In the genomic region with DNA sequence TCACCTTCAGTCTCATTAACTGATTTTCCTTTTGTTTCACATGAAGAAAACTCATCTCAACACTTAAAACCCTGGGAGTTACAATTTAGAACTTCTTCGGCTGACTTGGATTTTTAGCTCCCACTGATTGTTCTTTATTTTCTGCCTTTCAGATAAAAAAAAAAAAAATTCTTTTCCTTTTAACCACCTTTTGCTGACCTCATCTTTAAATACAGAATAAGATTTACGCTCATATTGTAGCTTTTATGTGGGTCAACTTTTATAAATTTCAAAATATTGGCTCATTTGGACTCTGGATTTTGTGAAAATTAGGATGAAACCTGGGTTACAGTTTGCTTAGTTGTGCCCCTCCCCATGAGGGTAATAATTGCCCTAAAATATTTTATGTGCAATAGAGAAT, we compare ENCODE assay signal across 8 cellular contexts.
"Had no signal": no experiment of that assay in that cellular context is flagged by ENCODE, and none has a peak within 500 bp of the region (broad histone marks: within the 10 kb centered on the region; RNA-seq: fewer than 3 reads in every experiment).

No MANE protein-coding gene starts in this region.

- H3K27ac ChIP-seq: GM23248, HL-60 had no signal

- H2AFZ ChIP-seq: GM23248 had no signal

- ATAC-seq: HCT116 had no signal

- DNase-seq: GM23248, GOT3, H7, HFFc6, KG1 had no signal

- H3K36me3 ChIP-seq: HAP-1 had no signal

- H3K4me3 ChIP-seq: GM23248, HAP-1 had no signal

- H3K4me1 ChIP-seq: HAP-1 had no signal

- H3K9ac ChIP-seq: GM23248 had no signal

- H3K9me3 ChIP-seq: HAP-1 had no signal
